9 cellular contexts compared by ENCODE assay signal in the genomic region with DNA sequence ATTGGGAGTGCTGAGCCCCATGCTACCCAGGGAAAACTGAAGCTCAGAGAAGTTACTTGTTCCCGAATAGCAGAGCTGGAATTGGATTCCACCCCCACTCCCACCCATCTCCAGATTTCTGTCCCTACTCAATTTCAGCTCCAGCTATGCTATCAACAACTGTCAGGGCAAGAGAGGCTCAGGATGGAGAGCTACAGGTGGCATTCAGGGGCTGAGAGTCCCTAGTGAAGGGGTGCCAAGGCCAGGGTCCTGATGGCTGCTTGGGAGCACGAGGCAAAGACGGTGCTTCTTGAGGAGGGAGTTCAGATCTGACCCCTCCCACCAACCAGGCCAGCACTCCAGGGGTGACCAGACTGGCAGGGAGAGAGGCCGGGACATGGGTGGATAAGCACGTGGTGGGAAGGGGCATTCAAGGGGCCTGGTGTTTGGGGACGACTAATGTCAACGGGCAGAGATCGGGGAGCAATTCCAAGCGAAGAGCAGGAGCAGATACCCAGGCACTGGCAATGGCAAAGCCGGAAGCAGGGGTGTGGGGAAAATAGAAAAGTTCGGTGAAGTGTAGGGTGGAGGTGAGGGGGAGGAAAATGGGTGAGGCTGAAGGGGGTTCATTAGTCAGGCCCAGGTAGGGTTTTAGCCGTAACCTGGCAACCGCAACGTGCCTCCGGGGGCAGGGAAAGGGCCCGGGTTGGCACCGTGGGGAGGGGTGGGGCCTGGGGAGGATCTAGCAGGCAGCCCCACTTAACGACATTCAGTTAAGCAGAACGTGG. TPM values are rescaled to one million over a fixed set of nuclear protein-coding genes. Genes with fewer than 3 reads are reported as not detected.
DNase-seq lines count a peak whose midpoint lies in the region; FAIRE-seq and TF ChIP-seq lines count a peak whose summit lies in the region.
"Had no signal": no experiment of that assay in that cellular context is flagged by ENCODE, and none has a peak within 500 bp of the region (broad histone marks: within the 10 kb centered on the region; RNA-seq: fewer than 3 reads in every experiment).

No MANE protein-coding gene starts in this region.

- DNase-seq in GM12892 (ENCODE audit: insufficient read length): no peak
- DNase-seq in SK-N-MC (ENCODE audit: low read depth, low spot score): no peak
- peak; percentile 62 for DNase-seq in osteoblast (ENCODE audit: insufficient read length, low spot score, missing footprints)
- DNase-seq in SJCRH30: no peak
- DNase-seq in AML-193 (lab: John Stamatoyannopoulos, UW): no peak
- no peak for DNase-seq in foreskin melanocyte
- DNase-seq in NCI-H2029 treated with DMSO at 0.1 percent for 48 hours (lab: John Stamatoyannopoulos, UW): no peak

- H2AFZ ChIP-seq in osteoblast (ENCODE audit: low read length): no peak overlapping the region

- H3K27me3 ChIP-seq in ectodermal cell (ENCODE audit: control insufficient read depth, insufficient read depth, low read length, poor library complexity, severe bottlenecking) (peaks cover 21% of the 10 kb centered on the region), osteoblast (ENCODE audit: insufficient read depth, low read length) (peaks cover 10% of the 10 kb centered on the region), SJCRH30 (peaks cover 23% of the 10 kb centered on the region)

- H3K4me1 ChIP-seq in ectodermal cell (ENCODE audit: control insufficient read depth, insufficient read depth, low read length): peaks cover 22% of the 10 kb centered on the region
- peaks cover 17% of the 10 kb centered on the region for H3K4me1 ChIP-seq in osteoblast (ENCODE audit: insufficient read depth, low read length)
- peaks cover 14% of the 10 kb centered on the region; the same call in 1 of the 2 replicates for H3K4me1 ChIP-seq in SJCRH30

- peak; percentile 79 for FAIRE-seq in GM12892 (lab: Jason Lieb, UNC)

- 49 to 50% methylated on average over 19 of the region's 19 CpGs for WGBS in ectodermal cell, 2 experiments

- peak overlapping the region; percentile 81 for H3K4me2 ChIP-seq in osteoblast (ENCODE audit: insufficient read depth, low read length)

- no peaks in the 10 kb centered on the region for H4K20me1 ChIP-seq in osteoblast (ENCODE audit: insufficient read depth, low read length)

- TF ChIP-seq CTCF in osteoblast (IDR thresholded peaks at IDR 0.05; ENCODE audit: extremely low read depth, low read depth, low read length): no peak

- H3K9ac ChIP-seq in SK-N-MC (ENCODE audit: insufficient read length): no peak overlapping the region

- no peaks in the 10 kb centered on the region for H3K36me3 ChIP-seq in SK-N-MC (ENCODE audit: insufficient read depth, low read length)
- H3K36me3 ChIP-seq in ectodermal cell (ENCODE audit: control insufficient read depth, insufficient read depth, low read length): no peaks in the 10 kb centered on the region
- H3K36me3 ChIP-seq in osteoblast (ENCODE audit: insufficient read depth, low read length): no peaks in the 10 kb centered on the region
- no peaks in the 10 kb centered on the region for H3K36me3 ChIP-seq in SJCRH30

- H3K79me2 ChIP-seq in osteoblast (ENCODE audit: insufficient read depth, low read length): no peaks in the 10 kb centered on the region

- peak overlapping the region; percentile 74 for H3K4me3 ChIP-seq in SK-N-MC
- H3K4me3 ChIP-seq in ectodermal cell (ENCODE audit: insufficient read depth, low read depth, low read length): peak overlapping the region; percentile 38
- H3K4me3 ChIP-seq in osteoblast (ENCODE audit: insufficient read depth, low read length): no peak overlapping the region
- H3K4me3 ChIP-seq in SJCRH30: no peak overlapping the region

- H3K9me3 ChIP-seq in SK-N-MC (ENCODE audit: low read depth, low read length) (no peaks in the 10 kb centered on the region), ectodermal cell (ENCODE audit: control insufficient read depth, low read length) (no peaks in the 10 kb centered on the region), osteoblast (ENCODE audit: low read depth, low read length) (no peaks in the 10 kb centered on the region), SJCRH30 (replicated peaks) (no peaks in the 10 kb centered on the region)

- TF ChIP-seq POLR2A in GM12892 (IDR thresholded peaks at IDR 0.05; ENCODE audit: low read depth, low read length): no peak

- H3K27ac ChIP-seq in SK-N-MC (no peak overlapping the region), ectodermal cell (ENCODE audit: insufficient read depth, low read depth, low read length, poor library complexity, severe bottlenecking) (no peak overlapping the region), osteoblast (ENCODE audit: low read depth, low read length) (no peak overlapping the region), SJCRH30 (no peak overlapping the region)

RNA-seq across cellular contexts. Expression of a gene that starts 4.6 kb away (rescaled TPM):
- 26.0 TPM for polyA plus RNA-seq in GM12892 (2012; ENCODE audit: missing spikeins)
- 8.8 TPM for polyA plus RNA-seq in ectodermal cell (2013, experiment 1 of 4)
- polyA plus RNA-seq in ectodermal cell (2013, experiment 2 of 4): 8.0 TPM
- polyA plus RNA-seq in ectodermal cell (2013, experiment 3 of 4): 14.7 TPM
- polyA plus RNA-seq in ectodermal cell (2013, experiment 4 of 4): 12.6 TPM
- 7.4 and 9.4 TPM in 2 replicates for total RNA-seq in osteoblast
- total RNA-seq in SJCRH30 (2014; rRNA removed; shearing (Covaris generic)): 4.0 and 4.8 TPM in 2 replicates

RNA-seq across cellular contexts. Expression of a gene that starts 10.8 kb away (rescaled TPM):
- 44.8 TPM for polyA plus RNA-seq in GM12892 (2012; ENCODE audit: missing spikeins)
- 141 TPM for polyA plus RNA-seq in ectodermal cell (2013, experiment 1 of 4)
- 132 TPM for polyA plus RNA-seq in ectodermal cell (2013, experiment 2 of 4)
- polyA plus RNA-seq in ectodermal cell (2013, experiment 3 of 4): 116 TPM
- polyA plus RNA-seq in ectodermal cell (2013, experiment 4 of 4): 129 TPM
- total RNA-seq in osteoblast: 295 and 356 TPM in 2 replicates
- 144 and 156 TPM in 2 replicates for total RNA-seq in SJCRH30 (2014; rRNA removed; shearing (Covaris generic))

RNA-seq across cellular contexts. Expression of a gene that starts 21.9 kb away (rescaled TPM):
- not detected for polyA plus RNA-seq in GM12892 (2012; ENCODE audit: missing spikeins)
- not detected for polyA plus RNA-seq in ectodermal cell (2013, experiment 1 of 4)
- not detected for polyA plus RNA-seq in ectodermal cell (2013, experiment 2 of 4)
- polyA plus RNA-seq in ectodermal cell (2013, experiment 3 of 4): not detected
- polyA plus RNA-seq in ectodermal cell (2013, experiment 4 of 4): not detected
- not detected in 2 replicates for total RNA-seq in osteoblast
- total RNA-seq in SJCRH30 (2014; rRNA removed; shearing (Covaris generic)): not detected in 2 replicates

RNA-seq across cellular contexts. Expression of a gene that starts 38.2 kb away (rescaled TPM):
- polyA plus RNA-seq in GM12892 (2012; ENCODE audit: missing spikeins): not detected
- not detected for polyA plus RNA-seq in ectodermal cell (2013, experiment 1 of 4)
- polyA plus RNA-seq in ectodermal cell (2013, experiment 2 of 4): not detected
- not detected for polyA plus RNA-seq in ectodermal cell (2013, experiment 3 of 4)
- polyA plus RNA-seq in ectodermal cell (2013, experiment 4 of 4): not detected
- total RNA-seq in osteoblast: not detected in 2 replicates
- total RNA-seq in SJCRH30 (2014; rRNA removed; shearing (Covaris generic)): not detected in 2 replicates
- total RNA-seq: T-helper 2 cell treated with Interferon-gamma antibody and Interleukin-4, amounts not matched to agents 100 ng/mL and 5 ng/mL, for 36 hours had no signal

RNA-seq across cellular contexts. Expression of a gene that starts 47.1 kb away (rescaled TPM):
- 0.74 TPM for polyA plus RNA-seq in GM12892 (2012; ENCODE audit: missing spikeins)
- 0.78 TPM for polyA plus RNA-seq in ectodermal cell (2013, experiment 1 of 4)
- 0.41 TPM for polyA plus RNA-seq in ectodermal cell (2013, experiment 2 of 4)
- polyA plus RNA-seq in ectodermal cell (2013, experiment 3 of 4): 0.43 TPM
- polyA plus RNA-seq in ectodermal cell (2013, experiment 4 of 4): 1.0 TPM
- not detected in 2 replicates for total RNA-seq in osteoblast
- 5.9 and 6.5 TPM in 2 replicates for total RNA-seq in SJCRH30 (2014; rRNA removed; shearing (Covaris generic))

Comparison
In these comparisons a context has a peak if more than half of its experiments do, and no peak if none do; other contexts are left out.
1. H3K4me3 ChIP-seq: peak in SK-N-MC (single experiment) and ectodermal cell (single experiment); none in osteoblast (single experiment) and SJCRH30 (single experiment).